15 cellular contexts compared by ENCODE assay signal in genomic region chr12:114697741-114698565, GRCh38. TPM values are rescaled to one million over a fixed set of nuclear protein-coding genes. Genes with fewer than 3 reads are reported as not detected.
DNase-seq lines count a peak whose midpoint lies in the region; ATAC-seq and TF ChIP-seq lines count a peak whose summit lies in the region.
"Had no signal": no experiment of that assay in that cellular context is flagged by ENCODE, and none has a peak within 500 bp of the region (broad histone marks: within the 10 kb centered on the region; RNA-seq: fewer than 3 reads in every experiment).

No MANE protein-coding gene starts in this region.

- intact Hi-C loops in mammary epithelial cell (cut with micrococcal nuclease), result no loop called here

- H2AFZ ChIP-seq in mammary epithelial cell (ENCODE audit: low read depth, low read length), result peak overlapping the region; percentile 59

- CTCF ChIA-PET in mammary epithelial cell (lab: Charles Lee; ENCODE audit: low non-redundant PET), result no interaction called here

- H3K36me3 ChIP-seq in H7 (replicated peaks; ENCODE audit: control insufficient read depth, insufficient read depth, low read length), result no peaks in the 10 kb centered on the region
- H3K36me3 ChIP-seq in mammary epithelial cell (ENCODE audit: insufficient read depth, low read length), result no peaks in the 10 kb centered on the region
- no peaks in the 10 kb centered on the region for H3K36me3 ChIP-seq in skeletal muscle tissue (ENCODE audit: control insufficient read depth in 3 of 3, insufficient read depth in 3 of 3, low read length in 3 of 3)

- no peaks in the 10 kb centered on the region for H4K20me1 ChIP-seq in mammary epithelial cell (ENCODE audit: insufficient read depth, low read length)

- peaks cover 7% of the 10 kb centered on the region for H3K4me1 ChIP-seq in mammary epithelial cell (ENCODE audit: insufficient read depth, low read length)
- peaks cover 11 to 17% (median 14%) of the 10 kb centered on the region in 3 donors for H3K4me1 ChIP-seq in skeletal muscle tissue (ENCODE audit: control insufficient read depth in 3 of 3, insufficient read depth in 3 of 3, low read length in 3 of 3)

- peak; percentile 66 for DNase-seq in H7
- no peak for DNase-seq in mammary epithelial cell
- peak; percentile 56 for DNase-seq in left kidney (ENCODE audit: low read depth, low spot score)
- DNase-seq in HuH-7 (ENCODE audit: low spot score), result no peak
- DNase-seq in NCI-H1417 treated with DMSO at 0.1 percent for 48 hours (lab: John Stamatoyannopoulos, UW), result no peak
- DNase-seq: activated CD4-positive, alpha-beta T cell treated with anti-CD3 and anti-CD28 coated beads, Interleukin-2, amount 50 U/mL, for 1 hour; activated naive CD4-positive, alpha-beta T cell treated with anti-CD3 and anti-CD28 coated beads for 36 hours; dorsolateral prefrontal cortex; Karpas-422; kidney glomerular epithelial cell; NCI-H526 treated with DMSO at 0.1 percent for 48 hours; SK-N-SH had no signal

- no TSS peak for BruUV-seq in mammary epithelial cell (replicated peaks; lab: Mats Ljungman, UMichigan)

- no peaks in the 10 kb centered on the region for H3K79me2 ChIP-seq in mammary epithelial cell (ENCODE audit: insufficient read depth, low read length)

- TF ChIP-seq CTCF in mammary epithelial cell (conservative IDR thresholded peaks at IDR 0.05 in 1 of 2, IDR thresholded peaks at IDR 0.05 in 1 of 2; ENCODE audit: extremely low read depth in 1 of 2, insufficient read depth in 1 of 2, low read depth in 1 of 2, low read length in 2 of 2), result no peak

- H3K9ac ChIP-seq in mammary epithelial cell (ENCODE audit: insufficient read depth, low read length) (no peak overlapping the region), skeletal muscle tissue (ENCODE audit: low read depth in 1 of 3, low read length in 3 of 3) (no peak overlapping the region)
- H3K9ac ChIP-seq: SK-N-SH had no signal

- in situ Hi-C loops in mammary epithelial cell (cut with MboI; ENCODE audit: low sequenced_read_pairs in 2 of 2), result loop anchor here (25.0 kb wide), 2 partner anchors 439 to 689 kb away; no protein-coding TSS in a partner anchor

- ATAC-seq in GM21447 (IDR thresholded peaks at IDR 0.05; ENCODE audit: unreplicated experiment), result no peak
- no peak for ATAC-seq in HG03460 (IDR thresholded peaks at IDR 0.05; ENCODE audit: unreplicated experiment)

- dilution Hi-C loops in mammary epithelial cell (cut with HindIII; ENCODE audit: low sequenced_read_pairs), result no loop called here

- H3K27me3 ChIP-seq in H7 (ENCODE audit: control insufficient read depth, insufficient read depth, low read length) (peaks cover 98% of the 10 kb centered on the region), mammary epithelial cell (ENCODE audit: insufficient read depth, low read length) (peaks cover 6% of the 10 kb centered on the region), skeletal muscle tissue (ENCODE audit: control insufficient read depth in 3 of 3, insufficient read depth in 3 of 3, low read length in 3 of 3) (peaks cover 95 to 98% (median 96%) of the 10 kb centered on the region in 3 donors)

- H3K9me3 ChIP-seq in mammary epithelial cell (replicated peaks; ENCODE audit: insufficient read depth, low read length), result no peaks in the 10 kb centered on the region
- no peaks in the 10 kb centered on the region for H3K9me3 ChIP-seq in skeletal muscle tissue (ENCODE audit: control insufficient read depth in 3 of 3, low read length in 3 of 3)
- H3K9me3 ChIP-seq: SK-N-SH had no signal

- WGBS in mammary epithelial cell (ENCODE audit: low coverage, missing lambda C conversion rate), result 44% methylated on average over 26 of the region's 55 CpGs

- H3K4me2 ChIP-seq in mammary epithelial cell (ENCODE audit: insufficient read depth, low read depth, low read length), result peak overlapping the region; percentile 63
- H3K4me2 ChIP-seq: SK-N-SH had no signal

- H3K4me3 ChIP-seq in H7 (ENCODE audit: insufficient read depth, low read depth, low read length) (peak overlapping the region; percentile 24; the same call in 1 of the 2 replicates), mammary epithelial cell (replicated peaks in 1 of 3; ENCODE audit: insufficient read depth in 1 of 3, low read depth in 2 of 3, low read length in 3 of 3) (peak overlapping the region; percentile 2 to 12 (median 6)), skeletal muscle tissue (ENCODE audit: low read length in 3 of 3) (peak overlapping the region in 2 of 3 donors; percentile 14 to 31)

- H3K27ac ChIP-seq in mammary epithelial cell (ENCODE audit: insufficient read depth, low read depth, low read length) (no peak overlapping the region), skeletal muscle tissue (ENCODE audit: low read depth, low read length) (no peak overlapping the region)
- H3K27ac ChIP-seq: dorsolateral prefrontal cortex had no signal

RNA-seq across cellular contexts. Expression of gene TBX3, which starts 14.0 kb away (rescaled TPM):
- total RNA-seq in H7 (2014; rRNA removed; shearing (Covaris generic)), result 0.30 and 0.94 TPM in 2 replicates
- total RNA-seq in mammary epithelial cell (10 to 100 TPM; 30.7 to 33.8 TPM), skeletal muscle tissue (16.7 TPM)
- polyA plus RNA-seq in mammary epithelial cell, result 13.3 TPM
- 24.5 TPM for polyA minus RNA-seq in mammary epithelial cell
- total RNA-seq: activated naive CD4-positive, alpha-beta T cell treated with anti-CD3 and anti-CD28 coated beads for 36 hours had no signal

Comparison
In these comparisons a context has a peak if more than half of its experiments do, and no peak if none do; other contexts are left out.
1. DNase-seq: peak in H7 (single experiment) and left kidney (single experiment); none in mammary epithelial cell (single experiment), HuH-7 (single experiment) and NCI-H1417 treated with DMSO at 0.1 percent for 48 hours (single experiment).
2. Peak in every context shown above with its lines, with median percentiles within 50 percentile points of each other: H3K4me3 ChIP-seq.